In genomic region chr1:2630498-2631135, GRCh38 we compare ENCODE assay signal across 1 cellular context.
A peak's percentile ranks its signal among the peaks of the same experiment; 100 is the strongest.
TF ChIP-seq lines count a peak whose summit lies in the region.

No MANE protein-coding gene starts in this region.

TF ChIP-seq in HepG2, 621 proteins besides CTCF, POLR2A, EP300 and RAD21:
- 0 out of 2 replicates have a peak, but pooled peaks have one; percentile 10 for TF ChIP-seq SKIL (CRISPR knock-in tag; IDR thresholded peaks at IDR 0.05; ENCODE audit: borderline replicate concordance)
- peak; percentile 78; the same call in 1 of the 2 replicates for TF ChIP-seq HOXA9 (CRISPR knock-in tag; IDR thresholded peaks at IDR 0.05; ENCODE audit: borderline replicate concordance)
- TF ChIP-seq, protein P1, sequence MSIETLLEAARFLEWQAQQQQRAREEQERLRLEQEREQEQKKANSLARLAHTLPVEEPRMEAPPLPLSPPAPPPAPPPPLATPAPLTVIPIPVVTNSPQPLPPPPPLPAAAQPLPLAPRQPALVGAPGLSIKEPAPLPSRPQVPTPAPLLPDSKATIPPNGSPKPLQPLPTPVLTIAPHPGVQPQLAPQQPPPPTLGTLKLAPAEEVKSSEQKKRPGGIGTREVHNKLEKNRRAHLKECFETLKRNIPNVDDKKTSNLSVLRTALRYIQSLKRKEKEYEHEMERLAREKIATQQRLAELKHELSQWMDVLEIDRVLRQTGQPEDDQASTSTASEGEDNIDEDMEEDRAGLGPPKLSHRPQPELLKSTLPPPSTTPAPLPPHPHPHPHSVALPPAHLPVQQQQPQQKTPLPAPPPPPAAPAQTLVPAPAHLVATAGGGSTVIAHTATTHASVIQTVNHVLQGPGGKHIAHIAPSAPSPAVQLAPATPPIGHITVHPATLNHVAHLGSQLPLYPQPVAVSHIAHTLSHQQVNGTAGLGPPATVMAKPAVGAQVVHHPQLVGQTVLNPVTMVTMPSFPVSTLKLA (IDR thresholded peaks at IDR 0.05) = peak; percentile 79
- no peak for TF ChIP-seq NONO (IDR thresholded peaks at IDR 0.05)
- TF ChIP-seq NONO (CRISPR knock-in tag; conservative IDR thresholded peaks at IDR 0.05) = peak; percentile 43; the same call in 1 of the 2 replicates
- TF ChIP-seq BATF2 (CRISPR knock-in tag; IDR thresholded peaks at IDR 0.05) = 0 out of 2 replicates have a peak, but pooled peaks have one; percentile 45
- no peak for TF ChIP-seq ETV5 (CRISPR knock-in tag; IDR thresholded peaks at IDR 0.05; ENCODE audit: borderline replicate concordance)
- TF ChIP-seq, protein P2, sequence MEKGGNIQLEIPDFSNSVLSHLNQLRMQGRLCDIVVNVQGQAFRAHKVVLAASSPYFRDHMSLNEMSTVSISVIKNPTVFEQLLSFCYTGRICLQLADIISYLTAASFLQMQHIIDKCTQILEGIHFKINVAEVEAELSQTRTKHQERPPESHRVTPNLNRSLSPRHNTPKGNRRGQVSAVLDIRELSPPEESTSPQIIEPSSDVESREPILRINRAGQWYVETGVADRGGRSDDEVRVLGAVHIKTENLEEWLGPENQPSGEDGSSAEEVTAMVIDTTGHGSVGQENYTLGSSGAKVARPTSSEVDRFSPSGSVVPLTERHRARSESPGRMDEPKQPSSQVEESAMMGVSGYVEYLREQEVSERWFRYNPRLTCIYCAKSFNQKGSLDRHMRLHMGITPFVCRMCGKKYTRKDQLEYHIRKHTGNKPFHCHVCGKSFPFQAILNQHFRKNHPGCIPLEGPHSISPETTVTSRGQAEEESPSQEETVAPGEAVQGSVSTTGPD (CRISPR knock-in tag; IDR thresholded peaks at IDR 0.05) = no peak
